8 cellular contexts compared by ENCODE assay signal in genomic region chr6:149060300-149060984, GRCh38.
A peak's percentile ranks its signal among the peaks of the same experiment; 100 is the strongest.
DNase-seq lines count a peak whose midpoint lies in the region; ATAC-seq, FAIRE-seq and TF ChIP-seq lines count a peak whose summit lies in the region.

No MANE protein-coding gene starts in this region.

- peak; percentile 75 for ATAC-seq in GM21381 (IDR thresholded peaks at IDR 0.05; ENCODE audit: unreplicated experiment)
- peak; percentile 87 to 88 for ATAC-seq in activated CD4-positive, CD25-positive, alpha-beta regulatory T cell treated with anti-CD3 and anti-CD28 coated beads, Interleukin-2, amount 50 U/mL, for 24 hours

- H3K27ac Mint-ChIP-seq in CD14-positive monocyte = peak overlapping the region in 3 of 7 donors; percentile 18 to 69 (median 46)
- peak overlapping the region; percentile 16 to 80 (median 78) for H3K27ac Mint-ChIP-seq in IgD-negative memory B cell

- no peak for FAIRE-seq in D721Med (lab: Jason Lieb, UNC)

- DNase-seq in CD14-positive monocyte (ENCODE audit: low spot score) = peak; percentile 55
- DNase-seq in effector CD8-positive, alpha-beta T cell (lab: John Stamatoyannopoulos, UW) = peak; percentile 6
- DNase-seq in stimulated activated CD8-positive, alpha-beta memory T cell treated with anti-CD3 and anti-CD28 coated beads, Interleukin-15, amount 100 ng/mL, for 24 hours (ENCODE audit: low read depth) = peak; percentile 11
- no peak for DNase-seq in D721Med (ENCODE audit: insufficient read length, low spot score)
- no peak for DNase-seq in NCI-H1694 treated with DMSO at 0.1 percent for 48 hours (lab: John Stamatoyannopoulos, UW)

- H3K27me3 Mint-ChIP-seq in CD14-positive monocyte (ENCODE audit: low read depth in 3 of 3) = peaks cover 4 to 9% (median 8%) of the 10 kb centered on the region in 3 donors
- H3K27me3 Mint-ChIP-seq in IgD-negative memory B cell = no peaks in the 10 kb centered on the region

- no peak for TF ChIP-seq CTCF in CD14-positive monocyte (IDR thresholded peaks at IDR 0.05)
- no peak for TF ChIP-seq CTCF in D721Med (IDR thresholded peaks at IDR 0.05; ENCODE audit: insufficient read depth, missing control alignments)

- H3K4me3 Mint-ChIP-seq in CD14-positive monocyte (peak overlapping the region; percentile 69 to 88), IgD-negative memory B cell (peak overlapping the region; percentile 31 to 91 (median 76))

- intact Hi-C loops in CD14-positive monocyte (cut with micrococcal nuclease) = no loop called here

- H3K36me3 Mint-ChIP-seq in CD14-positive monocyte (no peaks in the 10 kb centered on the region), IgD-negative memory B cell (no peaks in the 10 kb centered on the region)

- no peaks in the 10 kb centered on the region for H3K9me3 Mint-ChIP-seq in CD14-positive monocyte
- no peaks in the 10 kb centered on the region for H3K9me3 Mint-ChIP-seq in IgD-negative memory B cell

- H3K4me1 Mint-ChIP-seq in CD14-positive monocyte = peaks cover 34% of the 10 kb centered on the region
- H3K4me1 Mint-ChIP-seq in IgD-negative memory B cell = peaks cover 3 to 26% (median 25%) of the 10 kb centered on the region in 3 donors

Comparison
In these comparisons a context has a peak if more than half of its experiments do, and no peak if none do; other contexts are left out.
1. DNase-seq: peak in CD14-positive monocyte (single experiment), effector CD8-positive, alpha-beta T cell (single experiment) and stimulated activated CD8-positive, alpha-beta memory T cell treated with anti-CD3 and anti-CD28 coated beads, Interleukin-15, amount 100 ng/mL, for 24 hours (single experiment); none in D721Med (single experiment) and NCI-H1694 treated with DMSO at 0.1 percent for 48 hours (single experiment).